9 cellular contexts compared by ENCODE assay signal in genomic region chr1:198929961-198930599, GRCh38.
DNase-seq lines count a peak whose midpoint lies in the region; FAIRE-seq and TF ChIP-seq lines count a peak whose summit lies in the region.
"Had no signal": no experiment of that assay in that cellular context is flagged by ENCODE, and none has a peak within 500 bp of the region (broad histone marks: within the 10 kb centered on the region; RNA-seq: fewer than 3 reads in every experiment).

No MANE protein-coding gene starts in this region.

- no peak for TF ChIP-seq POLR2A in GM12892 (IDR thresholded peaks at IDR 0.05; ENCODE audit: low read depth, low read length)
- no peak for TF ChIP-seq POLR2A in testis (IDR thresholded peaks at IDR 0.05)

- no peak for TF ChIP-seq CTCF in HEK293 (tag by site-specific recombination; IDR thresholded peaks at IDR 0.05)
- no peak for TF ChIP-seq CTCF in testis (IDR thresholded peaks at IDR 0.05)
- TF ChIP-seq CTCF in GM10266 (IDR thresholded peaks at IDR 0.05; ENCODE audit: control insufficient read depth, insufficient read depth, low read depth, missing control alignments): no peak

- H3K4me1 ChIP-seq in HEK293 (ENCODE audit: control insufficient read depth, insufficient read depth, low read length) (peaks cover 23% of the 10 kb centered on the region), testis (peaks cover 4% of the 10 kb centered on the region)

- no peaks in the 10 kb centered on the region for H3K27me3 Mint-ChIP-seq in activated naive CD8-positive, alpha-beta T cell treated with anti-CD3 and anti-CD28 coated beads for 36 hours

- FAIRE-seq in GM12892 (lab: Jason Lieb, UNC): peak; percentile 85

- H3K27me3 ChIP-seq in testis: no peaks in the 10 kb centered on the region

- H3K4me3 Mint-ChIP-seq in activated naive CD8-positive, alpha-beta T cell treated with anti-CD3 and anti-CD28 coated beads for 36 hours: peak overlapping the region; percentile 77

- DNase-seq in GM12892 (ENCODE audit: insufficient read length): no peak
- peak; percentile 30 for DNase-seq in NCI-H1436 treated with DMSO at 0.1 percent for 48 hours (lab: John Stamatoyannopoulos, UW)
- no peak for DNase-seq in activated naive CD8-positive, alpha-beta T cell treated with anti-CD3 and anti-CD28 coated beads for 36 hours
- peak; percentile 27 for DNase-seq in kidney glomerular epithelial cell (lab: John Stamatoyannopoulos, UW)
- DNase-seq in testis: peak; percentile 16
- no peak for DNase-seq in cortex of kidney (lab: John Stamatoyannopoulos, UW)
- no peak for DNase-seq in GM10266 (ENCODE audit: extremely low spot score)

- H3K36me3 Mint-ChIP-seq in activated naive CD8-positive, alpha-beta T cell treated with anti-CD3 and anti-CD28 coated beads for 36 hours: peaks cover 12% of the 10 kb centered on the region

- intact Hi-C loops in testis (cut with DNase I; ENCODE audit: low total_unique reads): no loop called here

- CTCF ChIA-PET in HEK293 (lab: Yijun Ruan, JAX): interaction anchor here (0.5 kb wide), 1 partner anchor 1844 kb away, joined by 3 read pairs; no protein-coding TSS in a partner anchor

- H3K4me3 ChIP-seq in HEK293 (ENCODE audit: low read depth, low read length): peak overlapping the region; percentile 15
- H3K4me3 ChIP-seq in testis: no peak overlapping the region

- POLR2A ChIA-PET in HEK293 (lab: Yijun Ruan, JAX): interaction anchor here (0.8 to 1.0 kb wide), 2 partner anchors 7 to 8 kb away, joined by 4 read pairs; no protein-coding TSS in a partner anchor

- H3K9me3 Mint-ChIP-seq in activated naive CD8-positive, alpha-beta T cell treated with anti-CD3 and anti-CD28 coated beads for 36 hours: no peaks in the 10 kb centered on the region

- peak overlapping the region; percentile 84 for H3K27ac Mint-ChIP-seq in activated naive CD8-positive, alpha-beta T cell treated with anti-CD3 and anti-CD28 coated beads for 36 hours

- 55 to 59% methylated on average over 9 of the region's 9 CpGs for WGBS in testis, 2 donors

- H3K36me3 ChIP-seq in HEK293 (ENCODE audit: control insufficient read depth in 2 of 2, insufficient read depth in 1 of 2, low read length in 2 of 2): no peaks in the 10 kb centered on the region
- H3K36me3 ChIP-seq in testis (ENCODE audit: low read depth, missing control alignments): no peaks in the 10 kb centered on the region

- H3K27ac ChIP-seq in HEK293 (ENCODE audit: extremely low read depth, low read depth, low read length) (peak overlapping the region; percentile 58), testis (peak overlapping the region; percentile 14 to 60)
- H3K27ac ChIP-seq: VCaP had no signal

- peaks cover 46% of the 10 kb centered on the region for H3K4me1 Mint-ChIP-seq in activated naive CD8-positive, alpha-beta T cell treated with anti-CD3 and anti-CD28 coated beads for 36 hours

- H3K9me3 ChIP-seq in HEK293 (ENCODE audit: control insufficient read depth, insufficient read depth, low read depth, low read length) (no peaks in the 10 kb centered on the region), testis (no peaks in the 10 kb centered on the region)

TF ChIP-seq in HEK293, 187 proteins besides CTCF, POLR2A, EP300 and RAD21 (continues in another document):
- TF ChIP-seq, protein P1, sequence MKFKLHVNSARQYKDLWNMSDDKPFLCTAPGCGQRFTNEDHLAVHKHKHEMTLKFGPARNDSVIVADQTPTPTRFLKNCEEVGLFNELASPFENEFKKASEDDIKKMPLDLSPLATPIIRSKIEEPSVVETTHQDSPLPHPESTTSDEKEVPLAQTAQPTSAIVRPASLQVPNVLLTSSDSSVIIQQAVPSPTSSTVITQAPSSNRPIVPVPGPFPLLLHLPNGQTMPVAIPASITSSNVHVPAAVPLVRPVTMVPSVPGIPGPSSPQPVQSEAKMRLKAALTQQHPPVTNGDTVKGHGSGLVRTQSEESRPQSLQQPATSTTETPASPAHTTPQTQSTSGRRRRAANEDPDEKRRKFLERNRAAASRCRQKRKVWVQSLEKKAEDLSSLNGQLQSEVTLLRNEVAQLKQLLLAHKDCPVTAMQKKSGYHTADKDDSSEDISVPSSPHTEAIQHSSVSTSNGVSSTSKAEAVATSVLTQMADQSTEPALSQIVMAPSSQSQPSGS (tag by site-specific recombination; IDR thresholded peaks at IDR 0.05; ENCODE audit: low read depth): no peak
- no peak for TF ChIP-seq ZBTB10 (tag by site-specific recombination; IDR thresholded peaks at IDR 0.05)
- TF ChIP-seq OVOL3 (tag by site-specific recombination; IDR thresholded peaks at IDR 0.05): no peak
- TF ChIP-seq ZNF202 (tag by site-specific recombination; IDR thresholded peaks at IDR 0.05; ENCODE audit: borderline replicate concordance): no peak
- no peak for TF ChIP-seq ZNF146 (tag by site-specific recombination; IDR thresholded peaks at IDR 0.05)
- TF ChIP-seq ZNF776 (tag by site-specific recombination; IDR thresholded peaks at IDR 0.05; ENCODE audit: borderline replicate concordance): no peak
- TF ChIP-seq ZNF211 (tag by site-specific recombination; IDR thresholded peaks at IDR 0.05; ENCODE audit: low read depth): no peak
- no peak for TF ChIP-seq ZNF558 (tag by site-specific recombination; IDR thresholded peaks at IDR 0.05)
- peak; percentile 85 for TF ChIP-seq ZBTB17 (tag by site-specific recombination; IDR thresholded peaks at IDR 0.05)
- no peak for TF ChIP-seq SP7 (tag by site-specific recombination; IDR thresholded peaks at IDR 0.05)
- no peak for TF ChIP-seq ZBTB20 (tag by site-specific recombination; IDR thresholded peaks at IDR 0.05)
- TF ChIP-seq ZNF473 (tag by site-specific recombination; IDR thresholded peaks at IDR 0.05): no peak
- TF ChIP-seq, protein P2, sequence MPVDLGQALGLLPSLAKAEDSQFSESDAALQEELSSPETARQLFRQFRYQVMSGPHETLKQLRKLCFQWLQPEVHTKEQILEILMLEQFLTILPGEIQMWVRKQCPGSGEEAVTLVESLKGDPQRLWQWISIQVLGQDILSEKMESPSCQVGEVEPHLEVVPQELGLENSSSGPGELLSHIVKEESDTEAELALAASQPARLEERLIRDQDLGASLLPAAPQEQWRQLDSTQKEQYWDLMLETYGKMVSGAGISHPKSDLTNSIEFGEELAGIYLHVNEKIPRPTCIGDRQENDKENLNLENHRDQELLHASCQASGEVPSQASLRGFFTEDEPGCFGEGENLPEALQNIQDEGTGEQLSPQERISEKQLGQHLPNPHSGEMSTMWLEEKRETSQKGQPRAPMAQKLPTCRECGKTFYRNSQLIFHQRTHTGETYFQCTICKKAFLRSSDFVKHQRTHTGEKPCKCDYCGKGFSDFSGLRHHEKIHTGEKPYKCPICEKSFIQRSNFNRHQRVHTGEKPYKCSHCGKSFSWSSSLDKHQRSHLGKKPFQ (tag by site-specific recombination; IDR thresholded peaks at IDR 0.05): peak; percentile 57; the same call in 1 of the 2 replicates
- TF ChIP-seq ZBTB21 (tag by site-specific recombination; IDR thresholded peaks at IDR 0.05): no peak
- no peak for TF ChIP-seq WT1 (tag by site-specific recombination; IDR thresholded peaks at IDR 0.05)
- no peak for TF ChIP-seq TSHZ1 (tag by site-specific recombination; IDR thresholded peaks at IDR 0.05; ENCODE audit: borderline replicate concordance)
- TF ChIP-seq HOXA7 (CRISPR knock-in tag; IDR thresholded peaks at IDR 0.05; ENCODE audit: borderline replicate concordance): no peak

Comparison
In these comparisons a context has a peak if more than half of its experiments do, and no peak if none do; other contexts are left out.
1. DNase-seq: peak in NCI-H1436 treated with DMSO at 0.1 percent for 48 hours (single experiment), kidney glomerular epithelial cell (single experiment) and testis (single experiment); none in GM12892 (single experiment), activated naive CD8-positive, alpha-beta T cell treated with anti-CD3 and anti-CD28 coated beads for 36 hours (single experiment), cortex of kidney (single experiment) and GM10266 (single experiment).